ENCODE assay signal across 19 cellular contexts in the genomic region with DNA sequence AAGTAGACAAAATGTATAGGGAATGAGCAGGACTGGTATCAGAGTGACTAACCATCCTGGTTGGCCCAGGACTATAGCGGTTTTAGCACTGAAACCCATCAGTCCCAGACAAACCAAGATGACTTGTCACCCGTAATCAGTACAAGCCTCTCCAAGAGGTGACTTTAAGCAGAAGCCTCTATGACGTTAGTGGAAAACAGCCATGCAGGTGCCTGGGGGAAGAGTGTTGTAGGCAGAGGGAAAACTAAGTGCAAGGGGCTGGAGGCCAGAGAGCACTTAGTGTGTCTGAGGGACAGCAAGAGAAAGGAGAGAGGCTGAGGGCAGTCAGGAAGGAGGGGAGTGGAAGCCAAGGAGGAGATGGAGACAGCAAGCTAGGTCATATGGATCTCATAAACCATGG. TPM values are rescaled to one million over a fixed set of nuclear protein-coding genes. Genes with fewer than 3 reads are reported as not detected.
"Had no signal": no experiment of that assay in that cellular context is flagged by ENCODE, and none has a peak within 500 bp of the region (broad histone marks: within the 10 kb centered on the region; RNA-seq: fewer than 3 reads in every experiment).

No MANE protein-coding gene starts in this region.

- H3K36me3 ChIP-seq: esophagus squamous epithelium, gastroesophageal sphincter, heart right ventricle, left ventricle myocardium inferior, transverse colon had no signal

- H3K27me3 ChIP-seq: esophagus squamous epithelium, gastroesophageal sphincter, heart right ventricle, stomach, transverse colon had no signal

- H3K9me3 ChIP-seq: esophagus squamous epithelium, gastroesophageal sphincter, heart right ventricle, left ventricle myocardium inferior, stomach, transverse colon had no signal

- H3K4me3 ChIP-seq: esophagus squamous epithelium, gastroesophageal sphincter, heart right ventricle, left ventricle myocardium inferior had no signal

- ATAC-seq: activated naive CD4-positive, alpha-beta T cell treated with anti-CD3 and anti-CD28 coated beads, Interleukin-2, amount 50 U/mL, for 72 hours; gastroesophageal sphincter; heart right ventricle had no signal

- H3K4me1 ChIP-seq: esophagus squamous epithelium, gastroesophageal sphincter had no signal

- DNase-seq: activated CD4-positive, alpha-beta T cell treated with anti-CD3 and anti-CD28 coated beads for 1 hour; activated T-cell treated with anti-CD3 and anti-CD28 coated beads, Interleukin-2, amount 50 U/mL, for 1 hour; aorta; central memory CD4-positive, alpha-beta T cell; esophagus squamous epithelium; heart right ventricle; kidney glomerular epithelial cell; left ventricle myocardium inferior; mammary epithelial cell; nucleus accumbens; stimulated activated CD4-positive, alpha-beta T cell treated with anti-CD3 and anti-CD28 coated beads, Interleukin-4, amount 100 ng/mL, for 24 hours; stomach; T-helper 9 cell; transverse colon had no signal

- H3K9ac ChIP-seq: parathyroid adenoma had no signal

- H3K27ac ChIP-seq: esophagus squamous epithelium, gastroesophageal sphincter, heart right ventricle, left ventricle myocardium inferior, parathyroid adenoma had no signal

- H2AFZ ChIP-seq: parathyroid adenoma had no signal

- H3K79me2 ChIP-seq: parathyroid adenoma had no signal

RNA-seq across cellular contexts. Expression of a gene that starts 2.1 kb away (rescaled TPM):
- total RNA-seq: SK-MEL-5; T-helper 1 cell treated with Interleukin-12 subunit alpha and Interleukin-12 subunit beta and Interleukin-4 antibody, amounts not matched to agents 30 ng/mL and 1 ng/mL, for 36 hours had no signal
- polyA plus RNA-seq: mammary epithelial cell had no signal
